In genomic region chr6:84052204-84052882, GRCh38 we compare ENCODE assay signal across 8 cellular contexts. TPM values are rescaled to one million over a fixed set of nuclear protein-coding genes. Genes with fewer than 3 reads are reported as not detected.
DNase-seq lines count a peak whose midpoint lies in the region; ATAC-seq and TF ChIP-seq lines count a peak whose summit lies in the region.

No MANE protein-coding gene starts in this region.

- no peak for TF ChIP-seq POLR2A in adrenal gland (IDR thresholded peaks at IDR 0.05)
- TF ChIP-seq POLR2A in Peyer's patch (IDR thresholded peaks at IDR 0.05): no peak

- no peak overlapping the region for H3K27ac Mint-ChIP-seq in CD8-positive, alpha-beta memory T cell
- H3K27ac Mint-ChIP-seq in activated naive CD8-positive, alpha-beta T cell treated with anti-CD3 and anti-CD28 coated beads for 36 hours: no peak overlapping the region

- H3K36me3 ChIP-seq in CD8-positive, alpha-beta memory T cell (ENCODE audit: insufficient read depth, low read length): no peaks in the 10 kb centered on the region
- H3K36me3 ChIP-seq in adrenal gland (replicated peaks in 1 of 2) (no peaks in the 10 kb centered on the region), Peyer's patch (no peaks in the 10 kb centered on the region)

- no peaks in the 10 kb centered on the region for H3K4me1 Mint-ChIP-seq in CD8-positive, alpha-beta memory T cell
- H3K4me1 Mint-ChIP-seq in activated naive CD8-positive, alpha-beta T cell treated with anti-CD3 and anti-CD28 coated beads for 36 hours: no peaks in the 10 kb centered on the region

- 24 to 28% (median 25%) methylated on average over 4 to 7 of the region's 7 CpGs for WGBS in adrenal gland, 4 donors
- 12% methylated on average over 7 of the region's 7 CpGs for WGBS in right cardiac atrium

- peak overlapping the region; percentile 19 for H3K27ac ChIP-seq in CD8-positive, alpha-beta memory T cell (ENCODE audit: low read depth, low read length)
- H3K27ac ChIP-seq in adrenal gland (peak overlapping the region in 2 of 5 donors; percentile 59 to 65), right cardiac atrium (ENCODE audit: low read length) (no peak overlapping the region), Peyer's patch (no peak overlapping the region)

- peaks cover 13 to 20% of the 10 kb centered on the region in 2 donors for H3K27me3 Mint-ChIP-seq in CD8-positive, alpha-beta memory T cell
- H3K27me3 Mint-ChIP-seq in activated naive CD8-positive, alpha-beta T cell treated with anti-CD3 and anti-CD28 coated beads for 36 hours: no peaks in the 10 kb centered on the region

- H3K9me3 Mint-ChIP-seq in CD8-positive, alpha-beta memory T cell: no peaks in the 10 kb centered on the region
- no peaks in the 10 kb centered on the region for H3K9me3 Mint-ChIP-seq in activated naive CD8-positive, alpha-beta T cell treated with anti-CD3 and anti-CD28 coated beads for 36 hours

- CTCF ChIA-PET in CD8-positive, alpha-beta memory T cell (lab: Charles Lee): no interaction called here

- H3K27me3 ChIP-seq in CD8-positive, alpha-beta memory T cell (ENCODE audit: insufficient read depth, low read length, poor library complexity, severe bottlenecking): no peaks in the 10 kb centered on the region
- H3K27me3 ChIP-seq in adrenal gland (no peaks in the 10 kb centered on the region), right cardiac atrium (ENCODE audit: control insufficient read depth, insufficient read depth) (peaks cover 2% of the 10 kb centered on the region), Peyer's patch (no peaks in the 10 kb centered on the region)

- intact Hi-C loops in adrenal gland (cut with DNase I): no loop called here
- intact Hi-C loops in right cardiac atrium (cut with DNase I): no loop called here

- H3K36me3 Mint-ChIP-seq in CD8-positive, alpha-beta memory T cell: no peaks in the 10 kb centered on the region
- no peaks in the 10 kb centered on the region for H3K36me3 Mint-ChIP-seq in activated naive CD8-positive, alpha-beta T cell treated with anti-CD3 and anti-CD28 coated beads for 36 hours

- no peaks in the 10 kb centered on the region for H3K9me3 ChIP-seq in CD8-positive, alpha-beta memory T cell (ENCODE audit: low read length)
- H3K9me3 ChIP-seq in adrenal gland (replicated peaks in 1 of 3) (no peaks in the 10 kb centered on the region), right cardiac atrium (ENCODE audit: control insufficient read depth, low read length) (no peaks in the 10 kb centered on the region), Peyer's patch (no peaks in the 10 kb centered on the region)

- peak in 1 of 6 experiments; percentile 17 for TF ChIP-seq CTCF in adrenal gland (IDR thresholded peaks at IDR 0.05)
- no peak for TF ChIP-seq CTCF in Peyer's patch (IDR thresholded peaks at IDR 0.05)

- H3K4me1 ChIP-seq in CD8-positive, alpha-beta memory T cell (ENCODE audit: insufficient read depth, low read length): no peaks in the 10 kb centered on the region
- peaks cover 0 to 9% of the 10 kb centered on the region in 2 donors for H3K4me1 ChIP-seq in adrenal gland (replicated peaks in 1 of 2)
- peaks cover 2% of the 10 kb centered on the region for H3K4me1 ChIP-seq in right cardiac atrium (ENCODE audit: control insufficient read depth, insufficient read depth, low read length)
- H3K4me1 ChIP-seq in Peyer's patch: no peaks in the 10 kb centered on the region

- ATAC-seq in right cardiac atrium (peak; percentile 99), GM18520 (IDR thresholded peaks at IDR 0.05; ENCODE audit: unreplicated experiment) (no peak)

- H3K4me3 Mint-ChIP-seq in CD8-positive, alpha-beta memory T cell: no peak overlapping the region
- H3K4me3 Mint-ChIP-seq in activated naive CD8-positive, alpha-beta T cell treated with anti-CD3 and anti-CD28 coated beads for 36 hours: no peak overlapping the region

- H3K4me3 ChIP-seq in CD8-positive, alpha-beta memory T cell (ENCODE audit: low read length): no peak overlapping the region
- H3K4me3 ChIP-seq in adrenal gland (no peak overlapping the region), right cardiac atrium (ENCODE audit: low read length) (no peak overlapping the region), Peyer's patch (no peak overlapping the region)

- POLR2A ChIA-PET in CD8-positive, alpha-beta memory T cell (lab: Charles Lee): no interaction called here

- DNase-seq in CD8-positive, alpha-beta memory T cell: no peak
- DNase-seq in NCI-H1417 treated with DMSO at 0.1 percent for 48 hours (lab: John Stamatoyannopoulos, UW) (peak; percentile 75), adrenal gland (peak in 6 of 7 donors; percentile 24 to 79 (median 49)), right cardiac atrium (peak; percentile 84 to 94 (median 91)), stromal cell of bone marrow (ENCODE audit: low read depth) (peak; percentile 46), Peyer's patch (no peak)
- DNase-seq in activated naive CD8-positive, alpha-beta T cell treated with anti-CD3 and anti-CD28 coated beads for 36 hours: no peak

RNA-seq across cellular contexts. Expression of gene MRAP2, which starts 18.8 kb away (rescaled TPM):
- not detected for total RNA-seq in CD8-positive, alpha-beta memory T cell
- polyA plus RNA-seq in CD8-positive, alpha-beta memory T cell: not detected
- total RNA-seq in adrenal gland (1 to 10 TPM in 7 of 8 donors, under 1 TPM in 1; 0.36 to 6.3 (median 2.6) TPM), right cardiac atrium (1 to 10 TPM in 2 of 4 donors, under 1 TPM in 2; 0.37 to 1.4 (median 0.92) TPM), Peyer's patch (1 to 10 TPM; 2.7 to 7.4 (median 3.7) TPM)
- polyA plus RNA-seq in adrenal gland (1 to 10 TPM; 3.0 to 9.5 (median 4.7) TPM), right cardiac atrium (0.63 TPM)
- total RNA-seq in activated naive CD8-positive, alpha-beta T cell treated with anti-CD3 and anti-CD28 coated beads for 36 hours: not detected

Comparison
In these comparisons a context has a peak if more than half of its experiments do, and no peak if none do; other contexts are left out.
1. DNase-seq: peak in NCI-H1417 treated with DMSO at 0.1 percent for 48 hours (single experiment), adrenal gland (6 of 7), right cardiac atrium (3 of 3) and stromal cell of bone marrow (single experiment); none in CD8-positive, alpha-beta memory T cell (0 of 5), Peyer's patch (0 of 3) and activated naive CD8-positive, alpha-beta T cell treated with anti-CD3 and anti-CD28 coated beads for 36 hours (single experiment).